ENCODE assay signal across 7 cellular contexts in the genomic region with DNA sequence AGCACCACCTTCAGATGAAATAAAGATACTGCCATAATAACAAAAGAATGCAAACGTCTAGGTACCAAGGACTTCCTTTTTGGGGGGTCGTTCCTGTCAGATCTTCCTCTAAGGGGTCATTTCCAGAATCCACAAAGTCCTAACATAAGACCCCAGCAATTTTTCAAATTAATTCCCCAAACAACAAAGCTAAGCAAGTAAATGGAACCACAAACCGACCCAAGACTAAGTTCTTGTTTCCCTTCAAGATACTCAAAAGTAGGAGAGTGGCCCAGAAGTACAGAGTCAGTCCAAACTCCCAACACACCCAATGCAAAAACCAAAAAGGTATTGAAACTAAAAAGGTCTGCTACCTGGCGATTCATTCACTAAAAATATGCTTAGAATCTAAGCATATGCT. TPM values are rescaled to one million over a fixed set of nuclear protein-coding genes. Genes with fewer than 3 reads are reported as not detected.
DNase-seq lines count a peak whose midpoint lies in the region; ATAC-seq lines count a peak whose summit lies in the region.

No MANE protein-coding gene starts in this region.

- peaks cover 34% of the 10 kb centered on the region for H3K27me3 Mint-ChIP-seq in activated CD4-positive, alpha-beta memory T cell treated with anti-CD3 and anti-CD28 coated beads, Interleukin-2, amount 10 ng/mL, durations not matched to agents 7 days and 5 days
- no peaks in the 10 kb centered on the region for H3K27me3 Mint-ChIP-seq in stimulated activated naive B cell treated with anti-CD40 and anti-IgM and Interleukin-4, amounts not matched to agents 10 μg/mL and 1 μg/mL and 100 μg/mL, for 72 hours

- peaks cover 27% of the 10 kb centered on the region for H3K4me1 Mint-ChIP-seq in activated CD4-positive, alpha-beta memory T cell treated with anti-CD3 and anti-CD28 coated beads, Interleukin-2, amount 10 ng/mL, durations not matched to agents 7 days and 5 days
- H3K4me1 Mint-ChIP-seq in stimulated activated naive B cell treated with anti-CD40 and anti-IgM and Interleukin-4, amounts not matched to agents 10 μg/mL and 1 μg/mL and 100 μg/mL, for 72 hours, result peaks cover 48 to 74% of the 10 kb centered on the region in 2 donors

- ATAC-seq in HG02610 (IDR thresholded peaks at IDR 0.05; ENCODE audit: unreplicated experiment), result peak; percentile 0
- peak; percentile 5 to 6 for ATAC-seq in stimulated activated naive B cell treated with anti-CD40 and anti-IgM and Interleukin-4, amounts not matched to agents 10 μg/mL and 1 μg/mL and 100 μg/mL, for 72 hours (replicated peaks)
- ATAC-seq in GM18519 (IDR thresholded peaks at IDR 0.05; ENCODE audit: low FRiP score, unreplicated experiment), result no peak
- ATAC-seq in HG03039 (IDR thresholded peaks at IDR 0.05; ENCODE audit: unreplicated experiment), result no peak

- peak overlapping the region; percentile 85 for H3K4me3 Mint-ChIP-seq in activated CD4-positive, alpha-beta memory T cell treated with anti-CD3 and anti-CD28 coated beads, Interleukin-2, amount 10 ng/mL, durations not matched to agents 7 days and 5 days
- H3K4me3 Mint-ChIP-seq in stimulated activated naive B cell treated with anti-CD40 and anti-IgM and Interleukin-4, amounts not matched to agents 10 μg/mL and 1 μg/mL and 100 μg/mL, for 72 hours, result peak overlapping the region; percentile 91 to 95

- H3K9me3 Mint-ChIP-seq in activated CD4-positive, alpha-beta memory T cell treated with anti-CD3 and anti-CD28 coated beads, Interleukin-2, amount 10 ng/mL, durations not matched to agents 7 days and 5 days, result no peaks in the 10 kb centered on the region
- H3K9me3 Mint-ChIP-seq in stimulated activated naive B cell treated with anti-CD40 and anti-IgM and Interleukin-4, amounts not matched to agents 10 μg/mL and 1 μg/mL and 100 μg/mL, for 72 hours, result no peaks in the 10 kb centered on the region

- DNase-seq in activated CD4-positive, alpha-beta memory T cell treated with anti-CD3 and anti-CD28 coated beads, Interleukin-2, amount 10 ng/mL, durations not matched to agents 7 days and 5 days, result no peak
- no peak for DNase-seq in stimulated activated naive B cell treated with anti-CD40 and anti-IgM and Interleukin-4, amounts not matched to agents 10 μg/mL and 1 μg/mL and 100 μg/mL, for 72 hours
- DNase-seq in KG1 (lab: John Stamatoyannopoulos, UW), result no peak

- H3K27ac Mint-ChIP-seq in activated CD4-positive, alpha-beta memory T cell treated with anti-CD3 and anti-CD28 coated beads, Interleukin-2, amount 10 ng/mL, durations not matched to agents 7 days and 5 days, result no peak overlapping the region
- peak overlapping the region; percentile 94 for H3K27ac Mint-ChIP-seq in stimulated activated naive B cell treated with anti-CD40 and anti-IgM and Interleukin-4, amounts not matched to agents 10 μg/mL and 1 μg/mL and 100 μg/mL, for 72 hours

- CTCF ChIA-PET in activated CD4-positive, alpha-beta memory T cell treated with anti-CD3 and anti-CD28 coated beads, Interleukin-2, amount 10 ng/mL, durations not matched to agents 7 days and 5 days (lab: Charles Lee), result no interaction called here

- peak overlapping the region; percentile 52 for H3K4me3 ChIP-seq in iPS-11a (ENCODE audit: low read depth, low read length)

- POLR2A ChIA-PET in activated CD4-positive, alpha-beta memory T cell treated with anti-CD3 and anti-CD28 coated beads, Interleukin-2, amount 10 ng/mL, durations not matched to agents 7 days and 5 days (lab: Charles Lee), result interaction anchor here (1.2 to 2.5 kb wide), 2 partner anchors 17 to 236 kb away, joined by 4 to 11 read pairs; a partner anchor contains a TSS

- H3K36me3 Mint-ChIP-seq in activated CD4-positive, alpha-beta memory T cell treated with anti-CD3 and anti-CD28 coated beads, Interleukin-2, amount 10 ng/mL, durations not matched to agents 7 days and 5 days (ENCODE audit: low read depth), result peaks cover 3% of the 10 kb centered on the region
- H3K36me3 Mint-ChIP-seq in stimulated activated naive B cell treated with anti-CD40 and anti-IgM and Interleukin-4, amounts not matched to agents 10 μg/mL and 1 μg/mL and 100 μg/mL, for 72 hours, result peaks cover 12 to 20% of the 10 kb centered on the region in 2 donors

RNA-seq across cellular contexts. Expression of a gene that starts 1.2 kb away (rescaled TPM):
- 1 to 10 TPM; 6.0 to 6.1 TPM for total RNA-seq in activated CD4-positive, alpha-beta memory T cell treated with anti-CD3 and anti-CD28 coated beads, Interleukin-2, amount 10 ng/mL, durations not matched to agents 7 days and 5 days

Comparison
In these comparisons a context has a peak if more than half of its experiments do, and no peak if none do; other contexts are left out.
1. ATAC-seq: peak in HG02610 (single experiment) and stimulated activated naive B cell treated with anti-CD40 and anti-IgM and Interleukin-4, amounts not matched to agents 10 μg/mL and 1 μg/mL and 100 μg/mL, for 72 hours (2 of 2); none in GM18519 (single experiment) and HG03039 (single experiment).